1 cellular context compared by ENCODE assay signal in the genomic region with DNA sequence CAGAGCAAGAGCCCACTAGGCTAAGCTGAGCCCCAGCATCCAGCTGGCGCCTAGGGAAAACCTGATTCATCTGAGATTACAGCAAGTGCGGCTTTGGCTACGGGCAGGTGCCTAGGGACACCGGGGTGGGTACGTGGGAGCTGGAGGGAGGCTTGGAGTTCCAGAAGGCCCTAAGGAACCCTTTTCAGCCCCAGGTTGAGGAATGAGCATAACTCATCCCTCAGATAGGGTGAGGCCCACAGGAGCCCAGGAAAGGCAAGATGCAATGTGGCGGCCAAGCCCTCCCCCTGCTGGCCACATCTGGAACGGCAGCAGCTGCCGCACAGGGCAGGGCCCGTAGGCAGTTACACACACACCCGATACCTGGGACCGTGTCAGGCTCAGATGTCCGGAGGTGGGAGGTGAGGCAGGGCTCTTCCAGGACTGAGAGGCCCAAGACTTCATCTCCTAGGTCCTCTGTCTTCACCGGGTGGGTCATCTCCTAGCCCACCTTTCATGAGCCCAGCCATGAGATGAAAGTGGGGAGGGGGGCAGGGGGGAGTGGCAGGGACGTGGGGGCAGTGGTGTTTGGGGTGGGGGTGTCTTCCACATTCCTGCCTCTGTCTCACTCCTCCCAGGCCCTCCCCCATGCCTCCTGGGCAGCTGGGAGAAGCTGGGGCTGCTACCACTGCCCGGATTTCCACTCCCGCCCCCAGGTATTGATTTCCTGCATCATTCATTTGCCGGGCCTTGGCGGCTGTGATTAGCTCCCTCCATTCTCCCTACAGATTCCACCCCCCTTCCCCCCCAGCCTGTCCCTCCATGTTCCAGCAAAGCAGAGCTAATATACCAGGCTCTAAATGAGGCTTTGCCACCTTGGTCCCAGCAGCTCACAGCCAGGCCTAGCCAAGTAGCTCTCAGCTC.
TF ChIP-seq lines count a peak whose summit lies in the region.

No MANE protein-coding gene starts in this region.

TF ChIP-seq in neural cell, 6 proteins besides CTCF, POLR2A, EP300 and RAD21 (continued from another document):
- TF ChIP-seq, protein P1, sequence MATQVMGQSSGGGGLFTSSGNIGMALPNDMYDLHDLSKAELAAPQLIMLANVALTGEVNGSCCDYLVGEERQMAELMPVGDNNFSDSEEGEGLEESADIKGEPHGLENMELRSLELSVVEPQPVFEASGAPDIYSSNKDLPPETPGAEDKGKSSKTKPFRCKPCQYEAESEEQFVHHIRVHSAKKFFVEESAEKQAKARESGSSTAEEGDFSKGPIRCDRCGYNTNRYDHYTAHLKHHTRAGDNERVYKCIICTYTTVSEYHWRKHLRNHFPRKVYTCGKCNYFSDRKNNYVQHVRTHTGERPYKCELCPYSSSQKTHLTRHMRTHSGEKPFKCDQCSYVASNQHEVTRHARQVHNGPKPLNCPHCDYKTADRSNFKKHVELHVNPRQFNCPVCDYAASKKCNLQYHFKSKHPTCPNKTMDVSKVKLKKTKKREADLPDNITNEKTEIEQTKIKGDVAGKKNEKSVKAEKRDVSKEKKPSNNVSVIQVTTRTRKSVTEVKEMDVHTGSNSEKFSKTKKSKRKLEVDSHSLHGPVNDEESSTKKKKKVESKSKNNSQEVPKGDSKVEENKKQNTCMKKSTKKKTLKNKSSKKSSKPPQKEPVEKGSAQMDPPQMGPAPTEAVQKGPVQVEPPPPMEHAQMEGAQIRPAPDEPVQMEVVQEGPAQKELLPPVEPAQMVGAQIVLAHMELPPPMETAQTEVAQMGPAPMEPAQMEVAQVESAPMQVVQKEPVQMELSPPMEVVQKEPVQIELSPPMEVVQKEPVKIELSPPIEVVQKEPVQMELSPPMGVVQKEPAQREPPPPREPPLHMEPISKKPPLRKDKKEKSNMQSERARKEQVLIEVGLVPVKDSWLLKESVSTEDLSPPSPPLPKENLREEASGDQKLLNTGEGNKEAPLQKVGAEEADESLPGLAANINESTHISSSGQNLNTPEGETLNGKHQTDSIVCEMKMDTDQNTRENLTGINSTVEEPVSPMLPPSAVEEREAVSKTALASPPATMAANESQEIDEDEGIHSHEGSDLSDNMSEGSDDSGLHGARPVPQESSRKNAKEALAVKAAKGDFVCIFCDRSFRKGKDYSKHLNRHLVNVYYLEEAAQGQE (IDR thresholded peaks at IDR 0.05; ENCODE audit: borderline replicate concordance): no peak
- peak; percentile 41 for TF ChIP-seq MXI1 (conservative IDR thresholded peaks at IDR 0.05; ENCODE audit: poor library complexity, severe bottlenecking)
TF ChIP-seq in neural cell: peak in this region for 2.
